1 cellular context compared by ENCODE assay signal in genomic region chr4:154719087-154719486, GRCh38.
A peak's percentile ranks its signal among the peaks of the same experiment; 100 is the strongest.
TF ChIP-seq lines count a peak whose summit lies in the region.

No MANE protein-coding gene starts in this region.

TF ChIP-seq in HCT116, 20 proteins besides CTCF, POLR2A, EP300 and RAD21 (continued from another document):
- TF ChIP-seq, protein P1, sequence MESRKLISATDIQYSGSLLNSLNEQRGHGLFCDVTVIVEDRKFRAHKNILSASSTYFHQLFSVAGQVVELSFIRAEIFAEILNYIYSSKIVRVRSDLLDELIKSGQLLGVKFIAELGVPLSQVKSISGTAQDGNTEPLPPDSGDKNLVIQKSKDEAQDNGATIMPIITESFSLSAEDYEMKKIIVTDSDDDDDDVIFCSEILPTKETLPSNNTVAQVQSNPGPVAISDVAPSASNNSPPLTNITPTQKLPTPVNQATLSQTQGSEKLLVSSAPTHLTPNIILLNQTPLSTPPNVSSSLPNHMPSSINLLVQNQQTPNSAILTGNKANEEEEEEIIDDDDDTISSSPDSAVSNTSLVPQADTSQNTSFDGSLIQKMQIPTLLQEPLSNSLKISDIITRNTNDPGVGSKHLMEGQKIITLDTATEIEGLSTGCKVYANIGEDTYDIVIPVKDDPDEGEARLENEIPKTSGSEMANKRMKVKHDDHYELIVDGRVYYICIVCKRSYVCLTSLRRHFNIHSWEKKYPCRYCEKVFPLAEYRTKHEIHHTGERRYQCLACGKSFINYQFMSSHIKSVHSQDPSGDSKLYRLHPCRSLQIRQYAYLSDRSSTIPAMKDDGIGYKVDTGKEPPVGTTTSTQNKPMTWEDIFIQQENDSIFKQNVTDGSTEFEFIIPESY (IDR thresholded peaks at IDR 0.05; ENCODE audit: extremely low read depth, insufficient replicate concordance, low read length): no peak
- peak; percentile 60 for TF ChIP-seq EGR1 (IDR thresholded peaks at IDR 0.05; ENCODE audit: low read depth)
- TF ChIP-seq, protein P2, sequence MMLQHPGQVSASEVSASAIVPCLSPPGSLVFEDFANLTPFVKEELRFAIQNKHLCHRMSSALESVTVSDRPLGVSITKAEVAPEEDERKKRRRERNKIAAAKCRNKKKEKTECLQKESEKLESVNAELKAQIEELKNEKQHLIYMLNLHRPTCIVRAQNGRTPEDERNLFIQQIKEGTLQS (IDR thresholded peaks at IDR 0.05): peak; percentile 85
- TF ChIP-seq CBX3 (IDR thresholded peaks at IDR 0.05; ENCODE audit: low read depth): peak; percentile 79; the same call in 1 of the 2 replicates
TF ChIP-seq in HCT116: peak in this region for 12.
